In the genomic region with DNA sequence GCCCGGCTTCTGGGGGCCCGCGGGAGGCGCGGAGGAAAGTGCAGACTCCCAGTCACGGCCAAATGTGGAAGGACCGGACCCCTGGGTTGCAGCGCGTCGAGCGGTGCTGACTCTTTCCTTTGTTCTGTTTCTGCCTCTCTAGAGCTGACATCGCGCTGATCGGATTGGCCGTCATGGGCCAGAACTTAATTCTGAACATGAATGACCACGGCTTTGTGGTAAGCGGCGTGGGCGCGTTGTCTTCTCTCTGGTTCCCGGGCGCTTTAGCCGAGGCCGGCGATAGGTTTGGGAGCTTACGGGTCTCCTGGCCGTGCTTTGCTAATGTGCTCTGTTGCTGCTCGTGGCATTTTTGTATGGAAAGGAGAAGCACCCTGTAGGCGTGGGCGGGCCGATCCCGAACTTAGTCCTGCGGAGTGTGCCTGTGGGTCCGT, we compare ENCODE assay signal across 8 cellular contexts. TPM values are rescaled to one million over a fixed set of nuclear protein-coding genes. Genes with fewer than 3 reads are reported as not detected.
DNase-seq lines count a peak whose midpoint lies in the region; TF ChIP-seq lines count a peak whose summit lies in the region.

No MANE protein-coding gene starts in this region.

- H3K9ac ChIP-seq in iPS-20b (ENCODE audit: low read depth, low read length) (peak overlapping the region; percentile 82), skeletal muscle satellite cell (ENCODE audit: low read depth, low read length) (peak overlapping the region; percentile 91)

- peak overlapping the region; percentile 91 for H3K4me2 ChIP-seq in skeletal muscle satellite cell (ENCODE audit: low read length)

- no peak for TF ChIP-seq CTCF in LNCaP clone FGC (IDR thresholded peaks at IDR 0.05; ENCODE audit: control insufficient read depth, extremely low read depth, insufficient read depth)
- no peak for TF ChIP-seq CTCF in astrocyte of the spinal cord (IDR thresholded peaks at IDR 0.05; ENCODE audit: low read depth, low read length)

- DNase-seq in DMS153 treated with DMSO at 0.1 percent for 48 hours (lab: John Stamatoyannopoulos, UW; ENCODE audit: unreplicated experiment) (peak; percentile 58), DMS153 (lab: John Stamatoyannopoulos, UW) (no peak), LNCaP clone FGC (ENCODE audit: low read depth) (no peak), astrocyte of the spinal cord (ENCODE audit: low read depth, low spot score) (peak; percentile 40), NCI-H146 (lab: John Stamatoyannopoulos, UW) (no peak), NCI-H524 treated with DMSO at 0.1 percent for 48 hours (lab: John Stamatoyannopoulos, UW) (no peak)

- peaks cover 42% of the 10 kb centered on the region for H3K36me3 ChIP-seq in iPS-20b (ENCODE audit: insufficient read depth, low read depth, low read length)
- H3K36me3 ChIP-seq in skeletal muscle satellite cell (ENCODE audit: insufficient read depth, low read length): peaks cover 18% of the 10 kb centered on the region

- H3K9me3 ChIP-seq in iPS-20b (ENCODE audit: insufficient read depth, low read depth, low read length) (no peaks in the 10 kb centered on the region), skeletal muscle satellite cell (replicated peaks; ENCODE audit: low read length) (no peaks in the 10 kb centered on the region)

- in situ Hi-C loops in astrocyte of the spinal cord (cut with HindIII; ENCODE audit: low sequenced_read_pairs): no loop called here

- H3K4me3 ChIP-seq in LNCaP clone FGC (ENCODE audit: low read depth, low read length): peak overlapping the region; percentile 90
- H3K4me3 ChIP-seq in astrocyte of the spinal cord (ENCODE audit: low read depth, low read length): peak overlapping the region; percentile 81
- peak overlapping the region; percentile 82 for H3K4me3 ChIP-seq in iPS-20b (ENCODE audit: low read length)
- H3K4me3 ChIP-seq in skeletal muscle satellite cell (ENCODE audit: low read length): peak overlapping the region; percentile 89

- H3K27ac ChIP-seq in iPS-20b (ENCODE audit: low read length): peak overlapping the region; percentile 84

- H3K4me1 ChIP-seq in iPS-20b (ENCODE audit: insufficient read depth, low read length) (peaks cover 8% of the 10 kb centered on the region; the same call in 1 of the 2 replicates), skeletal muscle satellite cell (ENCODE audit: control insufficient read depth, insufficient read depth, low read length) (peaks cover 34% of the 10 kb centered on the region)

- no peaks in the 10 kb centered on the region for H3K27me3 ChIP-seq in iPS-20b (ENCODE audit: insufficient read depth, low read length)
- H3K27me3 ChIP-seq in skeletal muscle satellite cell (ENCODE audit: control insufficient read depth, insufficient read depth, low read length): no peaks in the 10 kb centered on the region

RNA-seq across cellular contexts. Expression of gene PGD, which starts 0.6 kb away (rescaled TPM):
- 88.9 and 132 TPM in 2 replicates for total RNA-seq in skeletal muscle satellite cell (2012; rRNA removed)

RNA-seq across cellular contexts. Expression of gene CENPS, which starts 30.7 kb away (rescaled TPM):
- total RNA-seq in skeletal muscle satellite cell (2012; rRNA removed): 13.4 and 16.4 TPM in 2 replicates

RNA-seq across cellular contexts. Expression of gene CORT, which starts 50.3 kb away (rescaled TPM):
- total RNA-seq in skeletal muscle satellite cell (2012; rRNA removed): 0.22 and 0.25 TPM in 2 replicates

Comparison
In these comparisons a context has a peak if more than half of its experiments do, and no peak if none do; other contexts are left out.
1. DNase-seq: peak in DMS153 treated with DMSO at 0.1 percent for 48 hours (single experiment) and astrocyte of the spinal cord (single experiment); none in DMS153 (single experiment), LNCaP clone FGC (single experiment), NCI-H146 (single experiment) and NCI-H524 treated with DMSO at 0.1 percent for 48 hours (single experiment).
2. Peak in every context shown above with its lines, with median percentiles within 50 percentile points of each other: H3K4me3 ChIP-seq.